ENCODE assay signal across 1 cellular context in the genomic region with DNA sequence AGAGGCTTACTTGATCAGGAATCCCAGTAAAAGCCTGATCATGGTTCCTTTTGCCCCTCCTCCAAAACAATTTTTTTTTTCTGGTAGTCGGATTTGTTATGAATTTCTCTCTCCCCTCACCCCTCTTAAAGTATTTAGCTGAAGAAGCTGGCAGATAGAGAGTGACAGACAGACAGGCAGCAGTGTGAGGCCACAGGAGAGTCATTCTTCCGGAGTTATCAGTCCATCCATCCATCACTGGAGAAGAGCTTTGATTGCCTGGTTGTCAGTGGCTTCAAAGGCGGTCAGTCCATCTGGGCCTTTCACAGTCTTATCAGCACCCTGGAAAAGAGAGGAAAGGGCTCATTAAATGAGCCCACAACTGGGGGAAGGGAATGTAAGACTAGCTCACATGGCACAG.
TF ChIP-seq lines count a peak whose summit lies in the region.

No MANE protein-coding gene starts in this region.

TF ChIP-seq in K562, 482 proteins besides CTCF, POLR2A, EP300 and RAD21 (continues in another document):
- TF ChIP-seq NFRKB (IDR thresholded peaks at IDR 0.05; ENCODE audit: low read depth) (peak; percentile 19; the same call in 1 of the 2 replicates), BHLHE40 (IDR thresholded peaks at IDR 0.05; ENCODE audit: low read length) (0 out of 2 replicates have a peak, but pooled peaks have one; percentile 52), SMARCC2 (IDR thresholded peaks at IDR 0.05; ENCODE audit: low read depth) (peak; percentile 64; the same call in 1 of the 2 replicates), KAT7 (CRISPR knock-in tag; IDR thresholded peaks at IDR 0.05; ENCODE audit: borderline replicate concordance) (no peak), CXXC5 (CRISPR knock-in tag; IDR thresholded peaks at IDR 0.05) (peak; percentile 57), KLF16 (IDR thresholded peaks at IDR 0.05) (peak; percentile 84), CSDE1 (IDR thresholded peaks at IDR 0.05) (no peak), FOXJ2 (tag; IDR thresholded peaks at IDR 0.05) (peak; percentile 58), MECOM (CRISPR knock-in tag; IDR thresholded peaks at IDR 0.05) (peak; percentile 99), KDM1A (IDR thresholded peaks at IDR 0.05) (peak; percentile 99), ETV6 (IDR thresholded peaks at IDR 0.05; ENCODE audit: borderline replicate concordance in 1 of 2, low read depth in 2 of 2, low read length in 1 of 2) (0 out of 4 replicates have a peak, but pooled peaks have one; percentile 35 to 63), ETV6 (CRISPR knock-in tag; IDR thresholded peaks at IDR 0.05; ENCODE audit: borderline replicate concordance) (no peak), PTBP1 (IDR thresholded peaks at IDR 0.05; ENCODE audit: low read depth, low read length) (no peak), STAT5B (CRISPR knock-in tag; IDR thresholded peaks at IDR 0.05) (no peak), GTF2A2 (tag; IDR thresholded peaks at IDR 0.05) (no peak), ZNF384 (IDR thresholded peaks at IDR 0.05; ENCODE audit: low read depth, low read length) (peak; percentile 23; the same call in 1 of the 2 replicates), PPARD (CRISPR knock-in tag; IDR thresholded peaks at IDR 0.05) (no peak), NBN (IDR thresholded peaks at IDR 0.05; ENCODE audit: low read depth) (peak; percentile 91), MTA2 (IDR thresholded peaks at IDR 0.05; ENCODE audit: low read depth) (peak; percentile 37; the same call in 1 of the 2 replicates), TAL1 (IDR thresholded peaks at IDR 0.05) (peak; percentile 67), TCF7L2 (IDR thresholded peaks at IDR 0.05; ENCODE audit: low read depth, low read length) (peak; percentile 83), BACH1 (tag; IDR thresholded peaks at IDR 0.05) (peak; percentile 87; the same call in 1 of the 2 replicates), ARID1B (IDR thresholded peaks at IDR 0.05) (peak; percentile 92), SAFB (IDR thresholded peaks at IDR 0.05; ENCODE audit: borderline replicate concordance, low read depth, low read length) (no peak)
- TF ChIP-seq, protein P1, sequence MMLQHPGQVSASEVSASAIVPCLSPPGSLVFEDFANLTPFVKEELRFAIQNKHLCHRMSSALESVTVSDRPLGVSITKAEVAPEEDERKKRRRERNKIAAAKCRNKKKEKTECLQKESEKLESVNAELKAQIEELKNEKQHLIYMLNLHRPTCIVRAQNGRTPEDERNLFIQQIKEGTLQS (IDR thresholded peaks at IDR 0.05): peak; percentile 65; the same call in 1 of the 2 replicates
- TF ChIP-seq, protein P1 (CRISPR knock-in tag; conservative IDR thresholded peaks at IDR 0.05): no peak
- TF ChIP-seq, protein P2, sequence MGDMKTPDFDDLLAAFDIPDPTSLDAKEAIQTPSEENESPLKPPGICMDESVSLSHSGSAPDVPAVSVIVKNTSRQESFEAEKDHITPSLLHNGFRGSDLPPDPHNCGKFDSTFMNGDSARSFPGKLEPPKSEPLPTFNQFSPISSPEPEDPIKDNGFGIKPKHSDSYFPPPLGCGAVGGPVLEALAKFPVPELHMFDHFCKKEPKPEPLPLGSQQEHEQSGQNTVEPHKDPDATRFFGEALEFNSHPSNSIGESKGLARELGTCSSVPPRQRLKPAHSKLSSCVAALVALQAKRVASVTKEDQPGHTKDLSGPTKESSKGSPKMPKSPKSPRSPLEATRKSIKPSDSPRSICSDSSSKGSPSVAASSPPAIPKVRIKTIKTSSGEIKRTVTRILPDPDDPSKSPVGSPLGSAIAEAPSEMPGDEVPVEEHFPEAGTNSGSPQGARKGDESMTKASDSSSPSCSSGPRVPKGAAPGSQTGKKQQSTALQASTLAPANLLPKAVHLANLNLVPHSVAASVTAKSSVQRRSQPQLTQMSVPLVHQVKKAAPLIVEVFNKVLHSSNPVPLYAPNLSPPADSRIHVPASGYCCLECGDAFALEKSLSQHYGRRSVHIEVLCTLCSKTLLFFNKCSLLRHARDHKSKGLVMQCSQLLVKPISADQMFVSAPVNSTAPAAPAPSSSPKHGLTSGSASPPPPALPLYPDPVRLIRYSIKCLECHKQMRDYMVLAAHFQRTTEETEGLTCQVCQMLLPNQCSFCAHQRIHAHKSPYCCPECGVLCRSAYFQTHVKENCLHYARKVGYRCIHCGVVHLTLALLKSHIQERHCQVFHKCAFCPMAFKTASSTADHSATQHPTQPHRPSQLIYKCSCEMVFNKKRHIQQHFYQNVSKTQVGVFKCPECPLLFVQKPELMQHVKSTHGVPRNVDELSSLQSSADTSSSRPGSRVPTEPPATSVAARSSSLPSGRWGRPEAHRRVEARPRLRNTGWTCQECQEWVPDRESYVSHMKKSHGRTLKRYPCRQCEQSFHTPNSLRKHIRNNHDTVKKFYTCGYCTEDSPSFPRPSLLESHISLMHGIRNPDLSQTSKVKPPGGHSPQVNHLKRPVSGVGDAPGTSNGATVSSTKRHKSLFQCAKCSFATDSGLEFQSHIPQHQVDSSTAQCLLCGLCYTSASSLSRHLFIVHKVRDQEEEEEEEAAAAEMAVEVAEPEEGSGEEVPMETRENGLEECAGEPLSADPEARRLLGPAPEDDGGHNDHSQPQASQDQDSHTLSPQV (IDR thresholded peaks at IDR 0.05): peak; percentile 48; the same call in 1 of the 2 replicates
- TF ChIP-seq, protein P3, sequence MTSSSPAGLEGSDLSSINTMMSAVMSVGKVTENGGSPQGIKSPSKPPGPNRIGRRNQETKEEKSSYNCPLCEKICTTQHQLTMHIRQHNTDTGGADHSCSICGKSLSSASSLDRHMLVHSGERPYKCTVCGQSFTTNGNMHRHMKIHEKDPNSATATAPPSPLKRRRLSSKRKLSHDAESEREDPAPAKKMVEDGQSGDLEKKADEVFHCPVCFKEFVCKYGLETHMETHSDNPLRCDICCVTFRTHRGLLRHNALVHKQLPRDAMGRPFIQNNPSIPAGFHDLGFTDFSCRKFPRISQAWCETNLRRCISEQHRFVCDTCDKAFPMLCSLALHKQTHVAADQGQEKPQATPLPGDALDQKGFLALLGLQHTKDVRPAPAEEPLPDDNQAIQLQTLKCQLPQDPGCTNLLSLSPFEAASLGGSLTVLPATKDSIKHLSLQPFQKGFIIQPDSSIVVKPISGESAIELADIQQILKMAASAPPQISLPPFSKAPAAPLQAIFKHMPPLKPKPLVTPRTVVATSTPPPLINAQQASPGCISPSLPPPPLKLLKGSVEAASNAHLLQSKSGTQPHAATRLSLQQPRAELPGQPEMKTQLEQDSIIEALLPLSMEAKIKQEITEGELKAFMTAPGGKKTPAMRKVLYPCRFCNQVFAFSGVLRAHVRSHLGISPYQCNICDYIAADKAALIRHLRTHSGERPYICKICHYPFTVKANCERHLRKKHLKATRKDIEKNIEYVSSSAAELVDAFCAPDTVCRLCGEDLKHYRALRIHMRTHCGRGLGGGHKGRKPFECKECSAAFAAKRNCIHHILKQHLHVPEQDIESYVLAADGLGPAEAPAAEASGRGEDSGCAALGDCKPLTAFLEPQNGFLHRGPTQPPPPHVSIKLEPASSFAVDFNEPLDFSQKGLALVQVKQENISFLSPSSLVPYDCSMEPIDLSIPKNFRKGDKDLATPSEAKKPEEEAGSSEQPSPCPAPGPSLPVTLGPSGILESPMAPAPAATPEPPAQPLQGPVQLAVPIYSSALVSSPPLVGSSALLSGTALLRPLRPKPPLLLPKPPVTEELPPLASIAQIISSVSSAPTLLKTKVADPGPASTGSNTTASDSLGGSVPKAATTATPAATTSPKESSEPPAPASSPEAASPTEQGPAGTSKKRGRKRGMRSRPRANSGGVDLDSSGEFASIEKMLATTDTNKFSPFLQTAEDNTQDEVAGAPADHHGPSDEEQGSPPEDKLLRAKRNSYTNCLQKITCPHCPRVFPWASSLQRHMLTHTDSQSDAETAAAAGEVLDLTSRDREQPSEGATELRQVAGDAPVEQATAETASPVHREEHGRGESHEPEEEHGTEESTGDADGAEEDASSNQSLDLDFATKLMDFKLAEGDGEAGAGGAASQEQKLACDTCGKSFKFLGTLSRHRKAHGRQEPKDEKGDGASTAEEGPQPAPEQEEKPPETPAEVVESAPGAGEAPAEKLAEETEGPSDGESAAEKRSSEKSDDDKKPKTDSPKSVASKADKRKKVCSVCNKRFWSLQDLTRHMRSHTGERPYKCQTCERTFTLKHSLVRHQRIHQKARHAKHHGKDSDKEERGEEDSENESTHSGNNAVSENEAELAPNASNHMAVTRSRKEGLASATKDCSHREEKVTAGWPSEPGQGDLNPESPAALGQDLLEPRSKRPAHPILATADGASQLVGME (CRISPR knock-in tag; IDR thresholded peaks at IDR 0.05): peak; percentile 90
- TF ChIP-seq, protein P4, sequence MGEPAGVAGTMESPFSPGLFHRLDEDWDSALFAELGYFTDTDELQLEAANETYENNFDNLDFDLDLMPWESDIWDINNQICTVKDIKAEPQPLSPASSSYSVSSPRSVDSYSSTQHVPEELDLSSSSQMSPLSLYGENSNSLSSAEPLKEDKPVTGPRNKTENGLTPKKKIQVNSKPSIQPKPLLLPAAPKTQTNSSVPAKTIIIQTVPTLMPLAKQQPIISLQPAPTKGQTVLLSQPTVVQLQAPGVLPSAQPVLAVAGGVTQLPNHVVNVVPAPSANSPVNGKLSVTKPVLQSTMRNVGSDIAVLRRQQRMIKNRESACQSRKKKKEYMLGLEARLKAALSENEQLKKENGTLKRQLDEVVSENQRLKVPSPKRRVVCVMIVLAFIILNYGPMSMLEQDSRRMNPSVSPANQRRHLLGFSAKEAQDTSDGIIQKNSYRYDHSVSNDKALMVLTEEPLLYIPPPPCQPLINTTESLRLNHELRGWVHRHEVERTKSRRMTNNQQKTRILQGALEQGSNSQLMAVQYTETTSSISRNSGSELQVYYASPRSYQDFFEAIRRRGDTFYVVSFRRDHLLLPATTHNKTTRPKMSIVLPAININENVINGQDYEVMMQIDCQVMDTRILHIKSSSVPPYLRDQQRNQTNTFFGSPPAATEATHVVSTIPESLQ (CRISPR knock-in tag; IDR thresholded peaks at IDR 0.05): 0 out of 2 replicates have a peak, but pooled peaks have one; percentile 70
- TF ChIP-seq, protein P5, sequence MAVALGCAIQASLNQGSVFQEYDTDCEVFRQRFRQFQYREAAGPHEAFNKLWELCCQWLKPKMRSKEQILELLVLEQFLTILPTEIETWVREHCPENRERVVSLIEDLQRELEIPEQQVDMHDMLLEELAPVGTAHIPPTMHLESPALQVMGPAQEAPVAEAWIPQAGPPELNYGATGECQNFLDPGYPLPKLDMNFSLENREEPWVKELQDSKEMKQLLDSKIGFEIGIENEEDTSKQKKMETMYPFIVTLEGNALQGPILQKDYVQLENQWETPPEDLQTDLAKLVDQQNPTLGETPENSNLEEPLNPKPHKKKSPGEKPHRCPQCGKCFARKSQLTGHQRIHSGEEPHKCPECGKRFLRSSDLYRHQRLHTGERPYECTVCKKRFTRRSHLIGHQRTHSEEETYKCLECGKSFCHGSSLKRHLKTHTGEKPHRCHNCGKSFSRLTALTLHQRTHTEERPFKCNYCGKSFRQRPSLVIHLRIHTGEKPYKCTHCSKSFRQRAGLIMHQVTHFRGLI (CRISPR knock-in tag; IDR thresholded peaks at IDR 0.05): no peak
- TF ChIP-seq, protein P6, sequence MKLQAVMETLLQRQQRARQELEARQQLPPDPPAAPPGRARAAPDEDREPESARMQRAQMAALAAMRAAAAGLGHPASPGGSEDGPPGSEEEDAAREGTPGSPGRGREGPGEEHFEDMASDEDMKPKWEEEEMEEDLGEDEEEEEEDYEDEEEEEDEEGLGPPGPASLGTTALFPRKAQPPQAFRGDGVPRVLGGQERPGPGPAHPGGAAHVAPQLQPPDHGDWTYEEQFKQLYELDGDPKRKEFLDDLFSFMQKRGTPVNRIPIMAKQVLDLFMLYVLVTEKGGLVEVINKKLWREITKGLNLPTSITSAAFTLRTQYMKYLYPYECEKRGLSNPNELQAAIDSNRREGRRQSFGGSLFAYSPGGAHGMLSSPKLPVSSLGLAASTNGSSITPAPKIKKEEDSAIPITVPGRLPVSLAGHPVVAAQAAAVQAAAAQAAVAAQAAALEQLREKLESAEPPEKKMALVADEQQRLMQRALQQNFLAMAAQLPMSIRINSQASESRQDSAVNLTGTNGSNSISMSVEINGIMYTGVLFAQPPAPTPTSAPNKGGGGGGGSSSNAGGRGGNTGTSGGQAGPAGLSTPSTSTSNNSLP (IDR thresholded peaks at IDR 0.05; ENCODE audit: borderline replicate concordance, low read depth, low read length): peak; percentile 13; the same call in 1 of the 2 replicates
- TF ChIP-seq, protein P7, sequence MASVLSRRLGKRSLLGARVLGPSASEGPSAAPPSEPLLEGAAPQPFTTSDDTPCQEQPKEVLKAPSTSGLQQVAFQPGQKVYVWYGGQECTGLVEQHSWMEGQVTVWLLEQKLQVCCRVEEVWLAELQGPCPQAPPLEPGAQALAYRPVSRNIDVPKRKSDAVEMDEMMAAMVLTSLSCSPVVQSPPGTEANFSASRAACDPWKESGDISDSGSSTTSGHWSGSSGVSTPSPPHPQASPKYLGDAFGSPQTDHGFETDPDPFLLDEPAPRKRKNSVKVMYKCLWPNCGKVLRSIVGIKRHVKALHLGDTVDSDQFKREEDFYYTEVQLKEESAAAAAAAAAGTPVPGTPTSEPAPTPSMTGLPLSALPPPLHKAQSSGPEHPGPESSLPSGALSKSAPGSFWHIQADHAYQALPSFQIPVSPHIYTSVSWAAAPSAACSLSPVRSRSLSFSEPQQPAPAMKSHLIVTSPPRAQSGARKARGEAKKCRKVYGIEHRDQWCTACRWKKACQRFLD (CRISPR knock-in tag; IDR thresholded peaks at IDR 0.05): peak; percentile 79; the same call in 1 of the 2 replicates
- TF ChIP-seq, protein P8, sequence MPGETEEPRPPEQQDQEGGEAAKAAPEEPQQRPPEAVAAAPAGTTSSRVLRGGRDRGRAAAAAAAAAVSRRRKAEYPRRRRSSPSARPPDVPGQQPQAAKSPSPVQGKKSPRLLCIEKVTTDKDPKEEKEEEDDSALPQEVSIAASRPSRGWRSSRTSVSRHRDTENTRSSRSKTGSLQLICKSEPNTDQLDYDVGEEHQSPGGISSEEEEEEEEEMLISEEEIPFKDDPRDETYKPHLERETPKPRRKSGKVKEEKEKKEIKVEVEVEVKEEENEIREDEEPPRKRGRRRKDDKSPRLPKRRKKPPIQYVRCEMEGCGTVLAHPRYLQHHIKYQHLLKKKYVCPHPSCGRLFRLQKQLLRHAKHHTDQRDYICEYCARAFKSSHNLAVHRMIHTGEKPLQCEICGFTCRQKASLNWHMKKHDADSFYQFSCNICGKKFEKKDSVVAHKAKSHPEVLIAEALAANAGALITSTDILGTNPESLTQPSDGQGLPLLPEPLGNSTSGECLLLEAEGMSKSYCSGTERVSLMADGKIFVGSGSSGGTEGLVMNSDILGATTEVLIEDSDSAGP (CRISPR knock-in tag; IDR thresholded peaks at IDR 0.05): no peak
